ENCODE assay signal across 1 cellular context in the genomic region with DNA sequence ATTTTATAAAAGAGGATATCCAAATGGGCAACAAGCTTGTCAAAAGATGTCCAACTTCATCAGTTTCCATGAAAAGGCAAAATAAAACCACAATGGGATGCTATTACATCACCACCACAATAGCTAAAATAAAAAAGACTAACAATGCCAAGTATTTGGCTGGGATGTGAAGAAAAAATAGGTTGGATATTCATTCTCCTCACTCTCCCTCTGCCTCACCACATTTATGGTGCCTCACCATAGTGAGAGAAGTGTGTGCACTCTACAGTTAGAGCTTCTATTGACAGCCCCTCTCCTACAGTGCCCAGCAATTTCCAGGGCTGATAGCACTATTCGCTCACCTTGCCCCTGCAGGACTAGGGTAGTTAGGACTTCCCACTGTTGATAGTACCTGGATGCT.
TF ChIP-seq lines count a peak whose summit lies in the region.

No MANE protein-coding gene starts in this region.

TF ChIP-seq in GM23338, 12 proteins besides CTCF, POLR2A, EP300 and RAD21:
- TF ChIP-seq NANOG (IDR thresholded peaks at IDR 0.05; ENCODE audit: borderline replicate concordance) (no peak), POLR2AphosphoS5 (IDR thresholded peaks at IDR 0.05; ENCODE audit: low read depth) (no peak), STAT1 (IDR thresholded peaks at IDR 0.05; ENCODE audit: unreplicated experiment) (no peak), CREB1 (CRISPR knock-in tag; IDR thresholded peaks at IDR 0.05; ENCODE audit: low read depth) (no peak), EZH2phosphoT487 (IDR thresholded peaks at IDR 0.05; ENCODE audit: unreplicated experiment) (no peak), ZNF114 (CRISPR knock-in tag; IDR thresholded peaks at IDR 0.05) (no peak), ZNF331 (CRISPR knock-in tag; IDR thresholded peaks at IDR 0.05; ENCODE audit: low read depth) (no peak)
- TF ChIP-seq, protein P1, sequence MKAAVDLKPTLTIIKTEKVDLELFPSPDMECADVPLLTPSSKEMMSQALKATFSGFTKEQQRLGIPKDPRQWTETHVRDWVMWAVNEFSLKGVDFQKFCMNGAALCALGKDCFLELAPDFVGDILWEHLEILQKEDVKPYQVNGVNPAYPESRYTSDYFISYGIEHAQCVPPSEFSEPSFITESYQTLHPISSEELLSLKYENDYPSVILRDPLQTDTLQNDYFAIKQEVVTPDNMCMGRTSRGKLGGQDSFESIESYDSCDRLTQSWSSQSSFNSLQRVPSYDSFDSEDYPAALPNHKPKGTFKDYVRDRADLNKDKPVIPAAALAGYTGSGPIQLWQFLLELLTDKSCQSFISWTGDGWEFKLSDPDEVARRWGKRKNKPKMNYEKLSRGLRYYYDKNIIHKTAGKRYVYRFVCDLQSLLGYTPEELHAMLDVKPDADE (IDR thresholded peaks at IDR 0.05): no peak
- TF ChIP-seq, protein P2, sequence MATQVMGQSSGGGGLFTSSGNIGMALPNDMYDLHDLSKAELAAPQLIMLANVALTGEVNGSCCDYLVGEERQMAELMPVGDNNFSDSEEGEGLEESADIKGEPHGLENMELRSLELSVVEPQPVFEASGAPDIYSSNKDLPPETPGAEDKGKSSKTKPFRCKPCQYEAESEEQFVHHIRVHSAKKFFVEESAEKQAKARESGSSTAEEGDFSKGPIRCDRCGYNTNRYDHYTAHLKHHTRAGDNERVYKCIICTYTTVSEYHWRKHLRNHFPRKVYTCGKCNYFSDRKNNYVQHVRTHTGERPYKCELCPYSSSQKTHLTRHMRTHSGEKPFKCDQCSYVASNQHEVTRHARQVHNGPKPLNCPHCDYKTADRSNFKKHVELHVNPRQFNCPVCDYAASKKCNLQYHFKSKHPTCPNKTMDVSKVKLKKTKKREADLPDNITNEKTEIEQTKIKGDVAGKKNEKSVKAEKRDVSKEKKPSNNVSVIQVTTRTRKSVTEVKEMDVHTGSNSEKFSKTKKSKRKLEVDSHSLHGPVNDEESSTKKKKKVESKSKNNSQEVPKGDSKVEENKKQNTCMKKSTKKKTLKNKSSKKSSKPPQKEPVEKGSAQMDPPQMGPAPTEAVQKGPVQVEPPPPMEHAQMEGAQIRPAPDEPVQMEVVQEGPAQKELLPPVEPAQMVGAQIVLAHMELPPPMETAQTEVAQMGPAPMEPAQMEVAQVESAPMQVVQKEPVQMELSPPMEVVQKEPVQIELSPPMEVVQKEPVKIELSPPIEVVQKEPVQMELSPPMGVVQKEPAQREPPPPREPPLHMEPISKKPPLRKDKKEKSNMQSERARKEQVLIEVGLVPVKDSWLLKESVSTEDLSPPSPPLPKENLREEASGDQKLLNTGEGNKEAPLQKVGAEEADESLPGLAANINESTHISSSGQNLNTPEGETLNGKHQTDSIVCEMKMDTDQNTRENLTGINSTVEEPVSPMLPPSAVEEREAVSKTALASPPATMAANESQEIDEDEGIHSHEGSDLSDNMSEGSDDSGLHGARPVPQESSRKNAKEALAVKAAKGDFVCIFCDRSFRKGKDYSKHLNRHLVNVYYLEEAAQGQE (IDR thresholded peaks at IDR 0.05; ENCODE audit: unreplicated experiment): no peak
- TF ChIP-seq, protein P3, sequence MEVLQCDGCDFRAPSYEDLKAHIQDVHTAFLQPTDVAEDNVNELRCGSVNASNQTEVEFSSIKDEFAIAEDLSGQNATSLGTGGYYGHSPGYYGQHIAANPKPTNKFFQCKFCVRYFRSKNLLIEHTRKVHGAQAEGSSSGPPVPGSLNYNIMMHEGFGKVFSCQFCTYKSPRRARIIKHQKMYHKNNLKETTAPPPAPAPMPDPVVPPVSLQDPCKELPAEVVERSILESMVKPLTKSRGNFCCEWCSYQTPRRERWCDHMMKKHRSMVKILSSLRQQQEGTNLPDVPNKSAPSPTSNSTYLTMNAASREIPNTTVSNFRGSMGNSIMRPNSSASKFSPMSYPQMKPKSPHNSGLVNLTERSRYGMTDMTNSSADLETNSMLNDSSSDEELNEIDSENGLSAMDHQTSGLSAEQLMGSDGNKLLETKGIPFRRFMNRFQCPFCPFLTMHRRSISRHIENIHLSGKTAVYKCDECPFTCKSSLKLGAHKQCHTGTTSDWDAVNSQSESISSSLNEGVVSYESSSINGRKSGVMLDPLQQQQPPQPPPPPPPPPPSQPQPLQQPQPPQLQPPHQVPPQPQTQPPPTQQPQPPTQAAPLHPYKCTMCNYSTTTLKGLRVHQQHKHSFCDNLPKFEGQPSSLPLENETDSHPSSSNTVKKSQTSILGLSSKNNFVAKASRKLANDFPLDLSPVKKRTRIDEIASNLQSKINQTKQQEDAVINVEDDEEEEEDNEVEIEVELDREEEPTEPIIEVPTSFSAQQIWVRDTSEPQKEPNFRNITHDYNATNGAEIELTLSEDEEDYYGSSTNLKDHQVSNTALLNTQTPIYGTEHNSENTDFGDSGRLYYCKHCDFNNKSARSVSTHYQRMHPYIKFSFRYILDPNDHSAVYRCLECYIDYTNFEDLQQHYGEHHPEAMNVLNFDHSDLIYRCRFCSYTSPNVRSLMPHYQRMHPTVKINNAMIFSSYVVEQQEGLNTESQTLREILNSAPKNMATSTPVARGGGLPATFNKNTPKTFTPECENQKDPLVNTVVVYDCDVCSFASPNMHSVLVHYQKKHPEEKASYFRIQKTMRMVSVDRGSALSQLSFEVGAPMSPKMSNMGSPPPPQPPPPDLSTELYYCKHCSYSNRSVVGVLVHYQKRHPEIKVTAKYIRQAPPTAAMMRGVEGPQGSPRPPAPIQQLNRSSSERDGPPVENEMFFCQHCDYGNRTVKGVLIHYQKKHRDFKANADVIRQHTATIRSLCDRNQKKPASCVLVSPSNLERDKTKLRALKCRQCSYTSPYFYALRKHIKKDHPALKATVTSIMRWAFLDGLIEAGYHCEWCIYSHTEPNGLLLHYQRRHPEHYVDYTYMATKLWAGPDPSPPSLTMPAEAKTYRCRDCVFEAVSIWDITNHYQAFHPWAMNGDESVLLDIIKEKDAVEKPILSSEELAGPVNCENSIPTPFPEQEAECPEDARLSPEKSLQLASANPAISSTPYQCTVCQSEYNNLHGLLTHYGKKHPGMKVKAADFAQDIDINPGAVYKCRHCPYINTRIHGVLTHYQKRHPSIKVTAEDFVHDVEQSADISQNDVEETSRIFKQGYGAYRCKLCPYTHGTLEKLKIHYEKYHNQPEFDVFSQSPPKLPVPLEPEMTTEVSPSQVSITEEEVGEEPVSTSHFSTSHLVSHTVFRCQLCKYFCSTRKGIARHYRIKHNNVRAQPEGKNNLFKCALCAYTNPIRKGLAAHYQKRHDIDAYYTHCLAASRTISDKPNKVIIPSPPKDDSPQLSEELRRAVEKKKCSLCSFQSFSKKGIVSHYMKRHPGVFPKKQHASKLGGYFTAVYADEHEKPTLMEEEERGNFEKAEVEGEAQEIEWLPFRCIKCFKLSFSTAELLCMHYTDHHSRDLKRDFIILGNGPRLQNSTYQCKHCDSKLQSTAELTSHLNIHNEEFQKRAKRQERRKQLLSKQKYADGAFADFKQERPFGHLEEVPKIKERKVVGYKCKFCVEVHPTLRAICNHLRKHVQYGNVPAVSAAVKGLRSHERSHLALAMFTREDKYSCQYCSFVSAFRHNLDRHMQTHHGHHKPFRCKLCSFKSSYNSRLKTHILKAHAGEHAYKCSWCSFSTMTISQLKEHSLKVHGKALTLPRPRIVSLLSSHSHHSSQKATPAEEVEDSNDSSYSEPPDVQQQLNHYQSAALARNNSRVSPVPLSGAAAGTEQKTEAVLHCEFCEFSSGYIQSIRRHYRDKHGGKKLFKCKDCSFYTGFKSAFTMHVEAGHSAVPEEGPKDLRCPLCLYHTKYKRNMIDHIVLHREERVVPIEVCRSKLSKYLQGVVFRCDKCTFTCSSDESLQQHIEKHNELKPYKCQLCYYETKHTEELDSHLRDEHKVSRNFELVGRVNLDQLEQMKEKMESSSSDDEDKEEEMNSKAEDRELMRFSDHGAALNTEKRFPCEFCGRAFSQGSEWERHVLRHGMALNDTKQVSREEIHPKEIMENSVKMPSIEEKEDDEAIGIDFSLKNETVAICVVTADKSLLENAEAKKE (CRISPR knock-in tag; IDR thresholded peaks at IDR 0.05): no peak
